Comparison of ENCODE assay signal across 6 cellular contexts in genomic region chr1:22676151-22676550, GRCh38. TPM values are rescaled to one million over a fixed set of nuclear protein-coding genes. Genes with fewer than 3 reads are reported as not detected.
"Had no signal": no experiment of that assay in that cellular context is flagged by ENCODE, and none has a peak within 500 bp of the region (broad histone marks: within the 10 kb centered on the region; RNA-seq: fewer than 3 reads in every experiment).

No MANE protein-coding gene starts in this region.

RNA-seq across cellular contexts. Expression of gene C1QB, which starts 23.1 kb away (rescaled TPM):
- total RNA-seq: activated CD4-positive, alpha-beta memory T cell treated with anti-CD3 and anti-CD28 coated beads, Interleukin-2, amount 10 ng/mL, durations not matched to agents 7 days and 5 days; activated CD4-positive, alpha-beta T cell treated with anti-CD3 and anti-CD28 coated beads for 36 hours; activated CD4-positive, alpha-beta T cell treated with anti-CD3 and anti-CD28 coated beads, Interleukin-2, amount 10 ng/mL, durations not matched to agents 7 days and 5 days; activated CD8-positive, alpha-beta memory T cell treated with anti-CD3 and anti-CD28 coated beads, Interleukin-2, amount 10 ng/mL, durations not matched to agents 7 days and 5 days; activated CD8-positive, alpha-beta T cell treated with anti-CD3 and anti-CD28 coated beads, Interleukin-2, amount 10 ng/mL, durations not matched to agents 7 days and 5 days; activated T-helper 2 cell treated with anti-CD3 and anti-CD28 coated beads, Interferon-gamma antibody, Interleukin-2, Interleukin-4, amounts not matched to agents 10 μg/mL and 5 μg/mL and 100 μg/mL, durations not matched to agents 14 hours and 24 hours and 36 hours had no signal

RNA-seq across cellular contexts. Expression of gene C1QC, which starts 32.7 kb away (rescaled TPM):
- total RNA-seq: activated CD4-positive, alpha-beta memory T cell treated with anti-CD3 and anti-CD28 coated beads, Interleukin-2, amount 10 ng/mL, durations not matched to agents 7 days and 5 days; activated CD4-positive, alpha-beta T cell treated with anti-CD3 and anti-CD28 coated beads for 36 hours; activated CD4-positive, alpha-beta T cell treated with anti-CD3 and anti-CD28 coated beads, Interleukin-2, amount 10 ng/mL, durations not matched to agents 7 days and 5 days; activated CD8-positive, alpha-beta memory T cell treated with anti-CD3 and anti-CD28 coated beads, Interleukin-2, amount 10 ng/mL, durations not matched to agents 7 days and 5 days; activated CD8-positive, alpha-beta T cell treated with anti-CD3 and anti-CD28 coated beads, Interleukin-2, amount 10 ng/mL, durations not matched to agents 7 days and 5 days; activated T-helper 2 cell treated with anti-CD3 and anti-CD28 coated beads, Interferon-gamma antibody, Interleukin-2, Interleukin-4, amounts not matched to agents 10 μg/mL and 5 μg/mL and 100 μg/mL, durations not matched to agents 14 hours and 24 hours and 36 hours had no signal

RNA-seq across cellular contexts. Expression of gene EPHB2, which starts 34.5 kb away (rescaled TPM):
- total RNA-seq: activated CD4-positive, alpha-beta memory T cell treated with anti-CD3 and anti-CD28 coated beads, Interleukin-2, amount 10 ng/mL, durations not matched to agents 7 days and 5 days; activated CD4-positive, alpha-beta T cell treated with anti-CD3 and anti-CD28 coated beads for 36 hours; activated CD8-positive, alpha-beta T cell treated with anti-CD3 and anti-CD28 coated beads, Interleukin-2, amount 10 ng/mL, durations not matched to agents 7 days and 5 days; activated T-helper 2 cell treated with anti-CD3 and anti-CD28 coated beads, Interferon-gamma antibody, Interleukin-2, Interleukin-4, amounts not matched to agents 10 μg/mL and 5 μg/mL and 100 μg/mL, durations not matched to agents 14 hours and 24 hours and 36 hours had no signal

RNA-seq across cellular contexts. Expression of gene C1QA, which starts 39.7 kb away (rescaled TPM):
- total RNA-seq: activated CD4-positive, alpha-beta memory T cell treated with anti-CD3 and anti-CD28 coated beads, Interleukin-2, amount 10 ng/mL, durations not matched to agents 7 days and 5 days; activated CD4-positive, alpha-beta T cell treated with anti-CD3 and anti-CD28 coated beads for 36 hours; activated CD4-positive, alpha-beta T cell treated with anti-CD3 and anti-CD28 coated beads, Interleukin-2, amount 10 ng/mL, durations not matched to agents 7 days and 5 days; activated CD8-positive, alpha-beta memory T cell treated with anti-CD3 and anti-CD28 coated beads, Interleukin-2, amount 10 ng/mL, durations not matched to agents 7 days and 5 days; activated CD8-positive, alpha-beta T cell treated with anti-CD3 and anti-CD28 coated beads, Interleukin-2, amount 10 ng/mL, durations not matched to agents 7 days and 5 days; activated T-helper 2 cell treated with anti-CD3 and anti-CD28 coated beads, Interferon-gamma antibody, Interleukin-2, Interleukin-4, amounts not matched to agents 10 μg/mL and 5 μg/mL and 100 μg/mL, durations not matched to agents 14 hours and 24 hours and 36 hours had no signal
